ENCODE assay signal across 7 cellular contexts in genomic region chr15:69757186-69757585, GRCh38.
DNase-seq lines count a peak whose midpoint lies in the region; ATAC-seq lines count a peak whose summit lies in the region.

No MANE protein-coding gene starts in this region.

- H3K27ac ChIP-seq in right cardiac atrium (ENCODE audit: low read length): no peak overlapping the region

- no peaks in the 10 kb centered on the region for H3K27me3 ChIP-seq in right cardiac atrium (ENCODE audit: control insufficient read depth, insufficient read depth)

- ATAC-seq in right cardiac atrium: no peak

- WGBS in right cardiac atrium: 96% methylated on average over 6 of the region's 6 CpGs

- intact Hi-C loops in right cardiac atrium (cut with DNase I): no loop called here

- H3K4me1 Mint-ChIP-seq in T-helper 1 cell treated with Interleukin-12 subunit alpha and Interleukin-12 subunit beta and Interleukin-4 antibody, amounts not matched to agents 30 μg/mL and 1 μg/mL, for 36 hours (ENCODE audit: low read depth): peaks cover 75% of the 10 kb centered on the region
- H3K4me1 Mint-ChIP-seq in immature natural killer cell: peaks cover 71 to 88% of the 10 kb centered on the region in 2 donors

- peaks cover 58% of the 10 kb centered on the region for H3K9me3 Mint-ChIP-seq in T-helper 1 cell treated with Interleukin-12 subunit alpha and Interleukin-12 subunit beta and Interleukin-4 antibody, amounts not matched to agents 30 μg/mL and 1 μg/mL, for 36 hours
- peaks cover 2 to 20% (median 11%) of the 10 kb centered on the region in 6 donors for H3K9me3 Mint-ChIP-seq in immature natural killer cell

- H3K27ac Mint-ChIP-seq in T-helper 1 cell treated with Interleukin-12 subunit alpha and Interleukin-12 subunit beta and Interleukin-4 antibody, amounts not matched to agents 30 μg/mL and 1 μg/mL, for 36 hours: peak overlapping the region; percentile 41
- H3K27ac Mint-ChIP-seq in immature natural killer cell: peak overlapping the region in 5 of 6 donors; percentile 43 to 83 (median 51)

- H3K27me3 Mint-ChIP-seq in T-helper 1 cell treated with Interleukin-12 subunit alpha and Interleukin-12 subunit beta and Interleukin-4 antibody, amounts not matched to agents 30 μg/mL and 1 μg/mL, for 36 hours (ENCODE audit: low read depth): peaks cover 18% of the 10 kb centered on the region
- H3K27me3 Mint-ChIP-seq in immature natural killer cell (ENCODE audit: low read depth in 3 of 3): peaks cover 37 to 42% (median 40%) of the 10 kb centered on the region in 3 donors

- peak overlapping the region; percentile 30 for H3K4me3 Mint-ChIP-seq in T-helper 1 cell treated with Interleukin-12 subunit alpha and Interleukin-12 subunit beta and Interleukin-4 antibody, amounts not matched to agents 30 μg/mL and 1 μg/mL, for 36 hours
- peak overlapping the region in 3 of 5 donors; percentile 11 to 89 (median 48) for H3K4me3 Mint-ChIP-seq in immature natural killer cell

- H3K4me1 ChIP-seq in right cardiac atrium (ENCODE audit: control insufficient read depth, insufficient read depth, low read length): no peaks in the 10 kb centered on the region

- H3K4me3 ChIP-seq in right cardiac atrium (ENCODE audit: low read length): no peak overlapping the region

- DNase-seq in activated T-cell treated with anti-CD3 and anti-CD28 coated beads for 4 hours: peak; percentile 45
- no peak for DNase-seq in immature natural killer cell
- peak; percentile 47 for DNase-seq in stimulated activated CD8-positive, alpha-beta memory T cell treated with anti-CD3 and anti-CD28 coated beads, Interleukin-7, amount 100 ng/mL, for 24 hours (ENCODE audit: low read depth)
- DNase-seq in right cardiac atrium: no peak
- no peak for DNase-seq in NCI-H69 (lab: John Stamatoyannopoulos, UW)
- no peak for DNase-seq in SHP77 treated with DMSO at 0.1 percent for 48 hours (lab: John Stamatoyannopoulos, UW)

- peaks cover 47% of the 10 kb centered on the region for H3K36me3 Mint-ChIP-seq in T-helper 1 cell treated with Interleukin-12 subunit alpha and Interleukin-12 subunit beta and Interleukin-4 antibody, amounts not matched to agents 30 μg/mL and 1 μg/mL, for 36 hours (ENCODE audit: low read depth)
- peaks cover 0 to 14% (median 6%) of the 10 kb centered on the region in 3 donors for H3K36me3 Mint-ChIP-seq in immature natural killer cell

- H3K9me3 ChIP-seq in right cardiac atrium (ENCODE audit: control insufficient read depth, low read length): no peaks in the 10 kb centered on the region

Comparison
In these comparisons a context has a peak if more than half of its experiments do, and no peak if none do; other contexts are left out.
1. DNase-seq: peak in activated T-cell treated with anti-CD3 and anti-CD28 coated beads for 4 hours (single experiment) and stimulated activated CD8-positive, alpha-beta memory T cell treated with anti-CD3 and anti-CD28 coated beads, Interleukin-7, amount 100 ng/mL, for 24 hours (single experiment); none in immature natural killer cell (0 of 3), right cardiac atrium (0 of 3), NCI-H69 (single experiment) and SHP77 treated with DMSO at 0.1 percent for 48 hours (single experiment).